Comparison of ENCODE assay signal across 13 cellular contexts in genomic region chr9:131804826-131805225, GRCh38.
"Had no signal": no experiment of that assay in that cellular context is flagged by ENCODE, and none has a peak within 500 bp of the region (broad histone marks: within the 10 kb centered on the region; RNA-seq: fewer than 3 reads in every experiment).

No MANE protein-coding gene starts in this region.

- H3K36me3 ChIP-seq: cardiac muscle cell, gastrocnemius medialis, heart left ventricle, lower lobe of right lung, WERI-Rb-1 had no signal

- H3K27ac ChIP-seq: cardiac muscle cell, gastrocnemius medialis, heart left ventricle, lower lobe of right lung, WERI-Rb-1 had no signal

- H3K4me3 ChIP-seq: cardiac muscle cell, dorsolateral prefrontal cortex, gastrocnemius medialis, heart left ventricle, lower lobe of right lung had no signal

- H3K4me1 ChIP-seq: gastrocnemius medialis, lower lobe of right lung had no signal

- DNase-seq: activated CD4-positive, alpha-beta memory T cell treated with anti-CD3 and anti-CD28 coated beads, Interleukin-2, amount 10 ng/mL, durations not matched to agents 7 days and 5 days; activated CD4-positive, alpha-beta T cell treated with anti-CD3 and anti-CD28 coated beads for 36 hours; activated effector memory CD4-positive, alpha-beta T cell treated with anti-CD3 and anti-CD28 coated beads, Interleukin-2, amount 50 U/mL, for 16 hours; activated T-cell treated with anti-CD3 and anti-CD28 coated beads, Interleukin-2, amount 50 U/mL, for 4 hours; dorsolateral prefrontal cortex; erythroblast; gastrocnemius medialis; heart left ventricle; left colon; lower lobe of right lung; stimulated activated naive CD8-positive, alpha-beta T cell treated with anti-CD3 and anti-CD28 coated beads, Interleukin-15, amount 100 ng/mL, for 72 hours; WERI-Rb-1 had no signal

- H3K9me3 ChIP-seq: gastrocnemius medialis, heart left ventricle, lower lobe of right lung had no signal
